In genomic region chr4:188854451-188854850, GRCh38 we compare ENCODE assay signal across 21 cellular contexts.
"Had no signal": no experiment of that assay in that cellular context is flagged by ENCODE, and none has a peak within 500 bp of the region (broad histone marks: within the 10 kb centered on the region; RNA-seq: fewer than 3 reads in every experiment).

No MANE protein-coding gene starts in this region.

- H3K27ac ChIP-seq: body of pancreas, esophagus squamous epithelium, neutrophil, tibial artery, uterus had no signal

- ATAC-seq: activated CD8-positive, alpha-beta T cell treated with anti-CD3 and anti-CD28 coated beads for 36 hours; activated naive CD4-positive, alpha-beta T cell treated with anti-CD3 and anti-CD28 coated beads, Interleukin-2, amount 50 U/mL, for 72 hours; activated T-cell treated with anti-CD3 and anti-CD28 coated beads, Interleukin-2, amount 50 U/mL, for 72 hours; body of pancreas; left colon; natural killer cell; T-helper 17 cell had no signal

- H3K4me1 ChIP-seq: body of pancreas, esophagus squamous epithelium, tibial artery, uterus had no signal

- DNase-seq: activated B cell treated with CpG ODN at 0.5 μM for 24 hours; activated CD4-positive, alpha-beta T cell treated with anti-CD3 and anti-CD28 coated beads for 48 hours; activated CD8-positive, alpha-beta memory T cell treated with anti-CD3 and anti-CD28 coated beads, Interleukin-2, amount 50 U/mL, for 4 hours; activated CD8-positive, alpha-beta T cell treated with anti-CD3 and anti-CD28 coated beads for 36 hours; activated gamma-delta T cell; activated T-cell treated with anti-CD3 and anti-CD28 coated beads, Interleukin-2, amount 50 U/mL, for 72 hours; amniotic stem cell; body of pancreas; caudate nucleus; esophagus squamous epithelium; head of caudate nucleus; immature natural killer cell; left colon; natural killer cell; stimulated activated CD4-positive, alpha-beta T cell treated with anti-CD3 and anti-CD28 coated beads, Interleukin-4, amount 100 ng/mL, for 24 hours; stimulated activated naive CD4-positive, alpha-beta T cell; T-helper 17 cell; tibial artery; uterus had no signal

- H3K9me3 ChIP-seq: body of pancreas, neutrophil, uterus had no signal

- H3K36me3 ChIP-seq: esophagus squamous epithelium, neutrophil, tibial artery, uterus had no signal

- H3K27me3 ChIP-seq: body of pancreas, esophagus squamous epithelium, neutrophil, tibial artery, uterus had no signal

- H3K4me3 ChIP-seq: body of pancreas, esophagus squamous epithelium, tibial artery, uterus had no signal
